ENCODE assay signal across 11 cellular contexts in genomic region chr6:45586216-45587171, GRCh38.
DNase-seq lines count a peak whose midpoint lies in the region; ATAC-seq and TF ChIP-seq lines count a peak whose summit lies in the region.
"Had no signal": no experiment of that assay in that cellular context is flagged by ENCODE, and none has a peak within 500 bp of the region (broad histone marks: within the 10 kb centered on the region; RNA-seq: fewer than 3 reads in every experiment).

No MANE protein-coding gene starts in this region.

- TF ChIP-seq POLR2A in erythroblast (IDR thresholded peaks at IDR 0.05; ENCODE audit: low read length), result no peak

- H3K27me3 Mint-ChIP-seq in stimulated activated memory B cell treated with anti-CD40 and anti-IgM and Interleukin-4, amounts not matched to agents 10 μg/mL and 1 μg/mL and 100 μg/mL, for 72 hours, result no peaks in the 10 kb centered on the region

- ATAC-seq in stimulated activated memory B cell treated with anti-CD40 and anti-IgM and Interleukin-4, amounts not matched to agents 10 μg/mL and 1 μg/mL and 100 μg/mL, for 72 hours, result peak; percentile 31
- ATAC-seq in GM21825 (IDR thresholded peaks at IDR 0.05; ENCODE audit: unreplicated experiment), result no peak
- ATAC-seq in HG03442 (IDR thresholded peaks at IDR 0.05; ENCODE audit: unreplicated experiment), result no peak

- H3K4me3 ChIP-seq in epithelial cell of esophagus (ENCODE audit: low read length), result no peak overlapping the region
- H3K4me3 ChIP-seq: colonic mucosa, smooth muscle cell had no signal

- no peak overlapping the region for H3K27ac Mint-ChIP-seq in stimulated activated memory B cell treated with anti-CD40 and anti-IgM and Interleukin-4, amounts not matched to agents 10 μg/mL and 1 μg/mL and 100 μg/mL, for 72 hours

- H3K4me1 Mint-ChIP-seq in stimulated activated memory B cell treated with anti-CD40 and anti-IgM and Interleukin-4, amounts not matched to agents 10 μg/mL and 1 μg/mL and 100 μg/mL, for 72 hours, result peaks cover 21% of the 10 kb centered on the region

- DNase-seq in NCI-H1436 (lab: John Stamatoyannopoulos, UW), result peak; percentile 21
- no peak for DNase-seq in NCI-H1436 treated with DMSO at 0.1 percent for 48 hours (lab: John Stamatoyannopoulos, UW)
- peak; percentile 46 for DNase-seq in activated CD8-positive, alpha-beta memory T cell treated with anti-CD3 and anti-CD28 coated beads, Interleukin-2, amount 50 U/mL, for 1 hour (ENCODE audit: extremely low read depth)
- DNase-seq in epithelial cell of esophagus (ENCODE audit: low read depth), result peak; percentile 69
- DNase-seq in erythroblast (lab: John Stamatoyannopoulos, UW), result no peak
- DNase-seq: colonic mucosa, SIG-M5 had no signal

- no peak overlapping the region for H3K4me3 Mint-ChIP-seq in stimulated activated memory B cell treated with anti-CD40 and anti-IgM and Interleukin-4, amounts not matched to agents 10 μg/mL and 1 μg/mL and 100 μg/mL, for 72 hours

- H3K36me3 Mint-ChIP-seq in stimulated activated memory B cell treated with anti-CD40 and anti-IgM and Interleukin-4, amounts not matched to agents 10 μg/mL and 1 μg/mL and 100 μg/mL, for 72 hours, result peaks cover 4% of the 10 kb centered on the region

- TF ChIP-seq CTCF in epithelial cell of esophagus (IDR thresholded peaks at IDR 0.05; ENCODE audit: insufficient read depth, low read depth, low read length, missing control alignments), result no peak

- H3K9me3 Mint-ChIP-seq in stimulated activated memory B cell treated with anti-CD40 and anti-IgM and Interleukin-4, amounts not matched to agents 10 μg/mL and 1 μg/mL and 100 μg/mL, for 72 hours, result peaks cover 7% of the 10 kb centered on the region

Comparison
In these comparisons a context has a peak if more than half of its experiments do, and no peak if none do; other contexts are left out.
1. DNase-seq: peak in NCI-H1436 (single experiment), activated CD8-positive, alpha-beta memory T cell treated with anti-CD3 and anti-CD28 coated beads, Interleukin-2, amount 50 U/mL, for 1 hour (single experiment) and epithelial cell of esophagus (single experiment); none in NCI-H1436 treated with DMSO at 0.1 percent for 48 hours (single experiment) and erythroblast (0 of 2).